ENCODE assay signal across 6 cellular contexts in genomic region chr10:129005804-129006203, GRCh38.
"Had no signal": no experiment of that assay in that cellular context is flagged by ENCODE, and none has a peak within 500 bp of the region (broad histone marks: within the 10 kb centered on the region; RNA-seq: fewer than 3 reads in every experiment).

No MANE protein-coding gene starts in this region.

- ATAC-seq: K562 had no signal

- H3K9ac ChIP-seq: GM23248 had no signal

- H3K27ac ChIP-seq: GM23248 had no signal

- DNase-seq: GM23248, H9, HCEC 1CT, IMR-90, KG1 had no signal

- H3K4me3 ChIP-seq: GM23248, K562 had no signal

- H2AFZ ChIP-seq: GM23248 had no signal
